31 cellular contexts compared by ENCODE assay signal in the genomic region with DNA sequence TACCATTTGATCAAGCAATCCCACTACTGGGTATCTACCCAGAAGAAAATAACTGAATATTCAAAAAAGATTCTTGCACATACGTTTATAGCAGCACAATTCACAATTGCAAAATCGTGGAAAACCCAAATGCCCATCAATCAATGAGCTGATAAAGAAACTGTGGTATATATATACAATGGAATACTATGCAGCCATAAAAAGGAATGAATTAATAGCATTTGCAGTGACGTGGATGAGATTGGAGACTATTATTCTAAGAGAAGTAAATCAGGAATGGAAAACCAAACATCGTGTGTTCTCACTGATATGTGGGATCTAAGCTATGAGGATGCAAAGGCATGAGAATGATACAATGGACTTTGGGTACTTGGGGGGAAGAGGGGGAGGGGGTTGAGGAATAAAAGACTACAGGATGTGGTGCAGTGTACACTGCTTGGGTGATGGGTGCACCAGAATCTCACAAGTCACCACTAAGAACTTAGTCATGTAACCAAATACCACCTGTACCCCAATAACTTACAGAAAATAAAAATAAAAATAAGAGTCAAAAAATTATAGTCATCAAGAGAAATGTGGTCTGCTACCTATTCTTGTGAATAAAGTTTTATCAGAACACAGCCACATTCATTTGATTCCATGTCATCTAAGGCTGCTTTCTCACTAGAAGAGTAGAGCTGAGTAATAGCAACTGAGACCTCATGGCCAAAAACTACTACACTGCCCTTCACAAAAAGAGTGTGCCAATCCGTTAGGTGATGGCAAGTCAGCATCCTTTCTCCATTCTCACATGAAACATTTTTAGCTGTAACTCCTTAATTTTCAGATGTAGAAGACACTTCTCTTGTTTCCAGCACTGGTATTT. TPM values are rescaled to one million over a fixed set of nuclear protein-coding genes. Genes with fewer than 3 reads are reported as not detected.
"Had no signal": no experiment of that assay in that cellular context is flagged by ENCODE, and none has a peak within 500 bp of the region (broad histone marks: within the 10 kb centered on the region; RNA-seq: fewer than 3 reads in every experiment).

No MANE protein-coding gene starts in this region.

- H3K27ac Mint-ChIP-seq: activated B cell treated with CpG ODN at 0.5 μM for 24 hours; activated CD4-positive, alpha-beta memory T cell treated with anti-CD3 and anti-CD28 coated beads, Interleukin-2, amount 10 ng/mL, durations not matched to agents 7 days and 5 days; activated CD4-positive, alpha-beta T cell treated with anti-CD3 and anti-CD28 coated beads, Interleukin-2, amount 10 ng/mL, durations not matched to agents 7 days and 5 days; activated naive CD4-positive, alpha-beta T cell treated with anti-CD3 and anti-CD28 coated beads, Interleukin-2, amount 10 ng/mL, durations not matched to agents 7 days and 5 days; activated naive CD8-positive, alpha-beta T cell treated with anti-CD3 and anti-CD28 coated beads, Interleukin-2, amount 10 ng/mL, durations not matched to agents 7 days and 5 days; activated T-helper 1 cell treated with anti-CD3 and anti-CD28 coated beads, Interleukin-12 subunit alpha, Interleukin-12 subunit beta, Interleukin-2, Interleukin-4 antibody, amounts not matched to agents 30 ng/mL and 10 ng/mL and 1 ng/mL, durations not matched to agents 14 hours and 24 hours and 36 hours; brain; dendritic cell treated with granulocyte-macrophage colony-stimulating factor and Interleukin-4, amounts not matched to agents 40 ng/mL and 50 ng/mL, for 4 days; endodermal cell; T-helper 17 cell; T-helper 2 cell treated with Interferon-gamma antibody and Interleukin-4, amounts not matched to agents 5 μg/mL and 100 μg/mL, for 36 hours had no signal

- H3K4me3 ChIP-seq: ascending aorta, breast epithelium, cardiac muscle cell, coronary artery, dorsolateral prefrontal cortex had no signal

- H3K4me1 ChIP-seq: ascending aorta, breast epithelium had no signal

- DNase-seq: activated B cell treated with CpG ODN at 0.5 μM for 24 hours; activated CD4-positive, alpha-beta memory T cell treated with anti-CD3 and anti-CD28 coated beads, Interleukin-2, amount 10 ng/mL, durations not matched to agents 7 days and 5 days; activated CD4-positive, alpha-beta T cell treated with anti-CD3 and anti-CD28 coated beads, Interleukin-2, amount 10 ng/mL, durations not matched to agents 7 days and 5 days; activated CD4-positive, alpha-beta T cell treated with anti-CD3 and anti-CD28 coated beads, Interleukin-2, amount 50 U/mL, for 4 hours; activated CD8-positive, alpha-beta memory T cell treated with anti-CD3 and anti-CD28 coated beads, Interleukin-2, amount 50 U/mL, for 48 hours; activated gamma-delta T cell; activated naive CD4-positive, alpha-beta T cell; activated naive CD4-positive, alpha-beta T cell treated with anti-CD3 and anti-CD28 coated beads, Interleukin-2, amount 10 ng/mL, durations not matched to agents 7 days and 5 days; activated naive CD8-positive, alpha-beta T cell treated with anti-CD3 and anti-CD28 coated beads, Interleukin-2, amount 10 ng/mL, durations not matched to agents 7 days and 5 days; activated T-cell treated with anti-CD3 and anti-CD28 coated beads for 4 hours; activated T-cell treated with anti-CD3 and anti-CD28 coated beads, Interleukin-2, amount 50 U/mL, for 4 hours; central memory CD4-positive, alpha-beta T cell; dorsolateral prefrontal cortex; effector memory CD4-positive, alpha-beta T cell; endodermal cell; foreskin fibroblast; head of caudate nucleus; T-helper 1 cell; T-helper 17 cell; T1000; WERI-Rb-1 had no signal

- H3K27me3 ChIP-seq: ascending aorta, breast epithelium, cardiac muscle cell, dorsolateral prefrontal cortex had no signal

- H3K4me3 Mint-ChIP-seq: activated B cell treated with CpG ODN at 0.5 μM for 24 hours; activated CD4-positive, alpha-beta memory T cell treated with anti-CD3 and anti-CD28 coated beads, Interleukin-2, amount 10 ng/mL, durations not matched to agents 7 days and 5 days; activated CD4-positive, alpha-beta T cell treated with anti-CD3 and anti-CD28 coated beads, Interleukin-2, amount 10 ng/mL, durations not matched to agents 7 days and 5 days; activated naive CD4-positive, alpha-beta T cell treated with anti-CD3 and anti-CD28 coated beads, Interleukin-2, amount 10 ng/mL, durations not matched to agents 7 days and 5 days; activated naive CD8-positive, alpha-beta T cell treated with anti-CD3 and anti-CD28 coated beads, Interleukin-2, amount 10 ng/mL, durations not matched to agents 7 days and 5 days; activated T-cell treated with anti-CD3 and anti-CD28 coated beads, Interleukin-2, amount 50 U/mL, for 4 hours; activated T-helper 1 cell treated with anti-CD3 and anti-CD28 coated beads, Interleukin-12 subunit alpha, Interleukin-12 subunit beta, Interleukin-2, Interleukin-4 antibody, amounts not matched to agents 30 ng/mL and 10 ng/mL and 1 ng/mL, durations not matched to agents 14 hours and 24 hours and 36 hours; brain; dendritic cell treated with granulocyte-macrophage colony-stimulating factor and Interleukin-4, amounts not matched to agents 40 ng/mL and 50 ng/mL, for 4 days; endodermal cell; T-helper 17 cell; T-helper 2 cell treated with Interferon-gamma antibody and Interleukin-4, amounts not matched to agents 5 μg/mL and 100 μg/mL, for 36 hours had no signal

- H3K27me3 Mint-ChIP-seq: activated B cell treated with CpG ODN at 0.5 μM for 24 hours; activated CD4-positive, alpha-beta memory T cell treated with anti-CD3 and anti-CD28 coated beads, Interleukin-2, amount 10 ng/mL, durations not matched to agents 7 days and 5 days; activated CD4-positive, alpha-beta T cell treated with anti-CD3 and anti-CD28 coated beads, Interleukin-2, amount 10 ng/mL, durations not matched to agents 7 days and 5 days; activated naive CD4-positive, alpha-beta T cell treated with anti-CD3 and anti-CD28 coated beads, Interleukin-2, amount 10 ng/mL, durations not matched to agents 7 days and 5 days; activated naive CD8-positive, alpha-beta T cell treated with anti-CD3 and anti-CD28 coated beads, Interleukin-2, amount 10 ng/mL, durations not matched to agents 7 days and 5 days; dendritic cell treated with granulocyte-macrophage colony-stimulating factor and Interleukin-4, amounts not matched to agents 40 ng/mL and 50 ng/mL, for 4 days; T-helper 17 cell had no signal

- H3K27ac ChIP-seq: ascending aorta, breast epithelium, cardiac muscle cell, coronary artery, dorsolateral prefrontal cortex, WERI-Rb-1 had no signal

- H3K36me3 ChIP-seq: ascending aorta, breast epithelium, cardiac muscle cell, WERI-Rb-1 had no signal

- ATAC-seq: activated T-cell treated with anti-CD3 and anti-CD28 coated beads, Interleukin-2, amount 50 U/mL, for 4 hours; esophagus mucosa; T-helper 17 cell had no signal

RNA-seq across cellular contexts. Expression of a gene that starts 8.7 kb away (rescaled TPM):
- total RNA-seq: ascending aorta, epithelial cell of proximal tubule had no signal
- polyA plus RNA-seq: cardiac muscle cell had no signal
